In genomic region chr3:171459130-171459941, GRCh38 we compare ENCODE assay signal across 8 cellular contexts. TPM values are rescaled to one million over a fixed set of nuclear protein-coding genes. Genes with fewer than 3 reads are reported as not detected.
DNase-seq lines count a peak whose midpoint lies in the region; ATAC-seq and TF ChIP-seq lines count a peak whose summit lies in the region.

No MANE protein-coding gene starts in this region.

- H3K9me3 Mint-ChIP-seq in H9, result peaks cover 0 to 2% of the 10 kb centered on the region in 2 experiments; a peak in 2 of 5 replicates
- no peaks in the 10 kb centered on the region for H3K9me3 Mint-ChIP-seq in activated naive CD4-positive, alpha-beta T cell treated with anti-CD3 and anti-CD28 coated beads, Interleukin-2, amount 50 U/mL, for 24 hours

- no peak overlapping the region for H3K4ac ChIP-seq in H9 (ENCODE audit: low read depth, low read length)

- H4K8ac ChIP-seq in H9 (replicated peaks; ENCODE audit: insufficient read length, low read depth, low read length), result no peak overlapping the region

- H3K18ac ChIP-seq in H9 (ENCODE audit: insufficient read length, low read depth, low read length), result peak overlapping the region; percentile 70

- TF ChIP-seq CTCF in H9 (conservative IDR thresholded peaks at IDR 0.05) (no peak), cardiac muscle cell (IDR thresholded peaks at IDR 0.05; ENCODE audit: low read depth, low read length) (no peak), parathyroid adenoma (IDR thresholded peaks at IDR 0.05) (no peak)

- H3K14ac ChIP-seq in H9 (ENCODE audit: insufficient read depth, low read length), result peak overlapping the region; percentile 48; the same call in 1 of the 2 replicates

- H3K36me3 ChIP-seq in ACC112 (ENCODE audit: insufficient read depth, low read length), result no peaks in the 10 kb centered on the region
- H3K36me3 ChIP-seq in cardiac muscle cell, result no peaks in the 10 kb centered on the region
- H3K36me3 ChIP-seq in parathyroid adenoma (ENCODE audit: control insufficient read depth, insufficient read depth, low read length), result no peaks in the 10 kb centered on the region
- no peaks in the 10 kb centered on the region for H3K36me3 ChIP-seq in aorta (ENCODE audit: control insufficient read depth in 1 of 2, insufficient read depth in 2 of 2, low read length in 1 of 2)

- no peak overlapping the region for H3K56ac ChIP-seq in H9 (ENCODE audit: insufficient read length, low read depth, low read length)

- intact Hi-C loops in aorta (cut with DNase I), result loop anchor here in 1 of 2 donors (10.0 kb wide), 1 partner anchor 275 kb away; no protein-coding TSS in a partner anchor

- H3K27me3 ChIP-seq in ACC112 (ENCODE audit: insufficient read depth, low read length), result no peaks in the 10 kb centered on the region
- H3K27me3 ChIP-seq in H9 (ENCODE audit: insufficient read depth, low read length), result no peaks in the 10 kb centered on the region
- H3K27me3 ChIP-seq in cardiac muscle cell, result no peaks in the 10 kb centered on the region
- peaks cover 6% of the 10 kb centered on the region for H3K27me3 ChIP-seq in parathyroid adenoma (ENCODE audit: control insufficient read depth, insufficient read depth, low read length)
- H3K27me3 ChIP-seq in aorta (ENCODE audit: control insufficient read depth in 1 of 2, insufficient read depth in 2 of 2, low read length in 1 of 2), result no peaks in the 10 kb centered on the region

- H3K23me2 ChIP-seq in H9 (ENCODE audit: insufficient read length, low read depth, low read length, poor library complexity, severe bottlenecking), result peaks cover 32% of the 10 kb centered on the region

- H3K9ac ChIP-seq in H9 (ENCODE audit: extremely low read depth, insufficient read length, low read length) (peak overlapping the region; percentile 51), parathyroid adenoma (no peak overlapping the region)

- peak overlapping the region in 1 of 3 experiments; percentile 95; a peak in 3 of 7 replicates for H3K27ac Mint-ChIP-seq in H9
- peak overlapping the region; percentile 89 for H3K27ac Mint-ChIP-seq in activated naive CD4-positive, alpha-beta T cell treated with anti-CD3 and anti-CD28 coated beads, Interleukin-2, amount 50 U/mL, for 24 hours

- peak overlapping the region; percentile 94 for H3K4me2 ChIP-seq in H9 (ENCODE audit: insufficient read depth, insufficient read length, low read length)
- H3K4me2 ChIP-seq in parathyroid adenoma (ENCODE audit: low read length), result peak overlapping the region; percentile 96

- H3K4me3 ChIP-seq in ACC112 (ENCODE audit: low read depth, low read length), result peak overlapping the region; percentile 95
- peak overlapping the region; percentile 95 for H3K4me3 ChIP-seq in cardiac muscle cell
- H3K4me3 ChIP-seq in parathyroid adenoma (ENCODE audit: low read depth, low read length), result peak overlapping the region; percentile 58
- H3K4me3 ChIP-seq in aorta (ENCODE audit: low read length in 2 of 2), result peak overlapping the region; percentile 68 to 87

- H3T11ph ChIP-seq in H9 (ENCODE audit: low read length), result no peak overlapping the region

- peak; percentile 40 for ATAC-seq in aorta (ENCODE audit: low FRiP score)
- ATAC-seq in GM21723 (IDR thresholded peaks at IDR 0.05; ENCODE audit: unreplicated experiment), result no peak

- H3K4me1 ChIP-seq in ACC112 (ENCODE audit: control insufficient read depth, insufficient read depth, low read length, unreplicated experiment) (no peaks in the 10 kb centered on the region), H9 (ENCODE audit: insufficient read depth, low read length) (peaks cover 5% of the 10 kb centered on the region; the same call in 1 of the 2 replicates), cardiac muscle cell (ENCODE audit: low read depth) (peaks cover 18% of the 10 kb centered on the region), parathyroid adenoma (peaks cover 20% of the 10 kb centered on the region), aorta (ENCODE audit: control insufficient read depth in 1 of 2, insufficient read depth in 2 of 2, low read length in 2 of 2) (peaks cover 0 to 3% of the 10 kb centered on the region in 2 donors)

- H3K27ac ChIP-seq in ACC112 (ENCODE audit: low read depth, low read length) (no peak overlapping the region), H9 (ENCODE audit: insufficient read length, low read depth, low read length) (no peak overlapping the region), cardiac muscle cell (peak overlapping the region; percentile 86), parathyroid adenoma (peak overlapping the region; percentile 47), aorta (ENCODE audit: low read depth in 1 of 2, low read length in 2 of 2) (no peak overlapping the region)

- DNase-seq in H9, result peak; percentile 53
- peak; percentile 41 for DNase-seq in RPMI7951 (ENCODE audit: low read depth)
- DNase-seq in cardiac muscle cell (ENCODE audit: low read depth in 1 of 2, low spot score in 1 of 2), result peak; percentile 49 to 54
- peak in 1 of 2 donors; percentile 78 for DNase-seq in aorta

- H3K79me2 ChIP-seq in ACC112 (ENCODE audit: control insufficient read depth, insufficient read depth, low read length, unreplicated experiment) (peaks cover 18% of the 10 kb centered on the region), H9 (ENCODE audit: insufficient read depth, low read length) (peaks cover 26% of the 10 kb centered on the region; the same call in 1 of the 2 replicates), parathyroid adenoma (no peaks in the 10 kb centered on the region)

- no peak overlapping the region for H3K23ac ChIP-seq in H9 (ENCODE audit: insufficient read length, low read depth, low read length)

- H3K4me3 Mint-ChIP-seq in H9, result peak overlapping the region; percentile 77 to 92
- H3K4me3 Mint-ChIP-seq in activated naive CD4-positive, alpha-beta T cell treated with anti-CD3 and anti-CD28 coated beads, Interleukin-2, amount 50 U/mL, for 24 hours, result peak overlapping the region; percentile 93

- H3K9me3 ChIP-seq in H9 (ENCODE audit: control insufficient read depth, low read depth, low read length) (no peaks in the 10 kb centered on the region), cardiac muscle cell (ENCODE audit: low read depth) (no peaks in the 10 kb centered on the region), parathyroid adenoma (ENCODE audit: control insufficient read depth, low read length) (no peaks in the 10 kb centered on the region), aorta (ENCODE audit: control insufficient read depth, low read length) (no peaks in the 10 kb centered on the region)

- no peak overlapping the region for H4K5ac ChIP-seq in H9 (ENCODE audit: insufficient read length, low read depth, low read length)

- H4K91ac ChIP-seq in H9 (ENCODE audit: insufficient read length, low read depth, low read length), result no peak overlapping the region

- no peaks in the 10 kb centered on the region for H4K20me1 ChIP-seq in H9 (ENCODE audit: control insufficient read depth, insufficient read depth, insufficient read length)

- peak overlapping the region; percentile 55 for H2AFZ ChIP-seq in ACC112 (ENCODE audit: low read length, unreplicated experiment)
- H2AFZ ChIP-seq in H9 (ENCODE audit: low read length), result no peak overlapping the region
- peak overlapping the region; percentile 90 for H2AFZ ChIP-seq in parathyroid adenoma

- no peaks in the 10 kb centered on the region for H3K79me1 ChIP-seq in H9 (ENCODE audit: insufficient read depth, low read depth, low read length, poor library complexity, severe bottlenecking)

- H3K27me3 Mint-ChIP-seq in H9 (ENCODE audit: low read depth), result peaks cover 47% of the 10 kb centered on the region
- no peaks in the 10 kb centered on the region for H3K27me3 Mint-ChIP-seq in activated naive CD4-positive, alpha-beta T cell treated with anti-CD3 and anti-CD28 coated beads, Interleukin-2, amount 50 U/mL, for 24 hours

- no peak overlapping the region for H2BK5ac ChIP-seq in H9 (ENCODE audit: insufficient read length, low read length)

- H2BK20ac ChIP-seq in H9 (ENCODE audit: low read depth, low read length, poor library complexity, severe bottlenecking), result no peak overlapping the region

- H2BK120ac ChIP-seq in H9 (ENCODE audit: low read depth, low read length, poor library complexity, severe bottlenecking), result no peak overlapping the region

- H2BK15ac ChIP-seq in H9 (ENCODE audit: low read depth, low read length), result no peak overlapping the region

- no peaks in the 10 kb centered on the region for H3K36me3 Mint-ChIP-seq in H9 (ENCODE audit: insufficient read depth in 1 of 3, low read depth in 3 of 3)
- no peaks in the 10 kb centered on the region for H3K36me3 Mint-ChIP-seq in activated naive CD4-positive, alpha-beta T cell treated with anti-CD3 and anti-CD28 coated beads, Interleukin-2, amount 50 U/mL, for 24 hours

- peak overlapping the region; percentile 24 for H2BK12ac ChIP-seq in H9 (ENCODE audit: insufficient read length, low read depth, low read length)

- H3K4me1 Mint-ChIP-seq in H9, result peaks cover 48 to 51% of the 10 kb centered on the region in 2 experiments
- H3K4me1 Mint-ChIP-seq in activated naive CD4-positive, alpha-beta T cell treated with anti-CD3 and anti-CD28 coated beads, Interleukin-2, amount 50 U/mL, for 24 hours, result peaks cover 29% of the 10 kb centered on the region

- H2AK5ac ChIP-seq in H9 (ENCODE audit: insufficient read length, low read length), result no peak overlapping the region

- WGBS in H9 (ENCODE audit: extremely low coverage, insufficient read length, low lambda C conversion rate), result no CpG with 5 or more reads among the region's 36 CpGs
- 0% methylated on average over 36 of the region's 36 CpGs for WGBS in aorta, 2 donors

RNA-seq across cellular contexts. Expression of gene TNIK, which starts 0.9 kb away (rescaled TPM):
- 10.2 and 15.9 TPM in 2 replicates for total RNA-seq in H9 (2021)
- 5.8 and 6.7 TPM in 2 replicates for total RNA-seq in RPMI7951 (2014; rRNA removed; shearing (Covaris generic))
- 26.4 and 55.1 TPM in 2 replicates for total RNA-seq in cardiac muscle cell
- 32.6 and 32.8 TPM in 2 replicates for polyA plus RNA-seq in cardiac muscle cell
- 10 to 100 TPM; 11.3 to 14.6 TPM for total RNA-seq in aorta
- 1 to 10 TPM; 4.7 to 6.3 TPM for polyA plus RNA-seq in aorta

Comparison
In these comparisons a context has a peak if more than half of its experiments do, and no peak if none do; other contexts are left out.
1. H3K27ac ChIP-seq: peak in cardiac muscle cell (single experiment) and parathyroid adenoma (single experiment); none in ACC112 (single experiment), H9 (single experiment) and aorta (0 of 2).
2. Peak in every context shown above with its lines, with median percentiles within 50 percentile points of each other: H3K4me3 ChIP-seq.